24 cellular contexts compared by ENCODE assay signal in the genomic region with DNA sequence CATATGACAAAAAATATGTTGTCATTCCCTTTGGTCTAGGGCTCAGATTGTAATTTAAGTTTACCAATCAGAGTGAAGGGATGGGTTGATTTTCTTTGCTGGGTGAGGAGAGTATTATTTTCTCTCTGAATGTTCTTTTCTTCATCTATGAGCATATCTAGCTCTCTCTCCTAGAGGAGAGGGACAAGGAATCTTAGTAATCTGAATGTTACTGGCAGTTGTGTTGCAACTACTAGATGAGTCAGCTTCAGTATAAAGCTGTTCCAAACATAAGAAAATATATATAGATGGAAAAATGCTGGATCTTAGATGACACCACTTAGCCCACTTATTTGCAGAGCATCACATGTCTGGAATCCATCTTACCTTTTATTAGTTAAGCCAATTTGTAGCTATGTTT.
"Had no signal": no experiment of that assay in that cellular context is flagged by ENCODE, and none has a peak within 500 bp of the region (broad histone marks: within the 10 kb centered on the region; RNA-seq: fewer than 3 reads in every experiment).

No MANE protein-coding gene starts in this region.

- H3K4me2 ChIP-seq: neural progenitor cell had no signal

- H3K36me3 ChIP-seq: ascending aorta, esophagus squamous epithelium, lower lobe of right lung, neural progenitor cell, stomach, suprapubic skin, vagina, WERI-Rb-1 had no signal

- H3K27me3 ChIP-seq: ascending aorta, esophagus squamous epithelium, neural progenitor cell, stomach, suprapubic skin, vagina had no signal

- H3K9me3 ChIP-seq: ascending aorta, esophagus squamous epithelium, lower lobe of right lung, stomach, suprapubic skin, vagina had no signal

- H3K9ac ChIP-seq: neural progenitor cell had no signal

- H3K4me1 ChIP-seq: ascending aorta, esophagus squamous epithelium, lower lobe of right lung, suprapubic skin, vagina had no signal

- H3K27ac ChIP-seq: ascending aorta, esophagus squamous epithelium, lower lobe of right lung, neural progenitor cell, skin epidermis, stomach, suprapubic skin, vagina, WERI-Rb-1 had no signal

- H3K4me3 ChIP-seq: ascending aorta, esophagus squamous epithelium, lower lobe of right lung, neural progenitor cell, skin epidermis, stomach, suprapubic skin, vagina had no signal

- H2AFZ ChIP-seq: neural progenitor cell had no signal

- ATAC-seq: activated CD8-positive, alpha-beta memory T cell treated with anti-CD3 and anti-CD28 coated beads, Interleukin-2, amount 10 ng/mL, durations not matched to agents 7 days and 5 days; activated CD8-positive, alpha-beta T cell treated with anti-CD3 and anti-CD28 coated beads for 36 hours; effector memory CD8-positive, alpha-beta T cell; lower lobe of right lung; naive thymus-derived CD4-positive, alpha-beta T cell; right cardiac atrium; stimulated activated memory B cell treated with anti-CD40 and anti-IgM and Interleukin-4, amounts not matched to agents 10 μg/mL and 1 μg/mL and 100 μg/mL, for 72 hours had no signal

- DNase-seq: activated CD4-positive, alpha-beta T cell treated with anti-CD3 and anti-CD28 coated beads, Interleukin-2, amount 10 ng/mL, durations not matched to agents 7 days and 5 days; activated CD4-positive, CD25-positive, alpha-beta regulatory T cell treated with anti-CD3 and anti-CD28 coated beads, Interleukin-2, amount 50 U/mL, for 72 hours; activated CD8-positive, alpha-beta memory T cell treated with anti-CD3 and anti-CD28 coated beads, Interleukin-2, amount 10 ng/mL, durations not matched to agents 7 days and 5 days; activated CD8-positive, alpha-beta T cell treated with anti-CD3 and anti-CD28 coated beads for 36 hours; activated effector memory CD4-positive, alpha-beta T cell treated with anti-CD3 and anti-CD28 coated beads, Interleukin-2, amount 50 U/mL, for 16 hours; activated naive CD4-positive, alpha-beta T cell treated with anti-CD3 and anti-CD28 coated beads, Interleukin-2, amount 10 ng/mL, durations not matched to agents 7 days and 5 days; activated T-cell treated with anti-CD3 and anti-CD28 coated beads for 4 hours; effector memory CD8-positive, alpha-beta T cell; esophagus squamous epithelium; foreskin fibroblast; kidney; lower lobe of right lung; naive thymus-derived CD4-positive, alpha-beta T cell; right cardiac atrium; stimulated activated CD4-positive, alpha-beta T cell treated with anti-CD3 and anti-CD28 coated beads, Interleukin-15, amount 100 ng/mL, for 24 hours; stomach; T-helper 2 cell; WERI-Rb-1 had no signal
